In the genomic region with DNA sequence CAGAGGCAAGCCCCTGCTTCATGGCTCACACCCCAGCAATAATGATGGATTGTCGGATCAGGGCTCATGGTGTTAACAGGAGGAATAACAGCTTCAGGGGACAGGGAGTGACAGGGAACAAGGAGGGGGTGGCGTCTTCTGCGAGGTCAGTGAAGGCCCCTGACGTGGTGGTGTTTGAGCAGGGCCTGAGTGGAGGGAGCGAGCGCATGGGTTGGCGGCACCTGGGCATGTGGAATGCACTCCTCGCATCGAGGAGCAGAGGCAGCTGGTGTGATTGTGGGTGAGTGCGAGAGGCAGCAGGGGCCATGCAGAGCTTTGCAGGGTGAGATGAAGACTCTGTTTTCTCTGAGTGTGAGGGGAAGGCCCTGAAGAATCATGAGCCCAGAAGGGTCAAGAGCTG, we compare ENCODE assay signal across 30 cellular contexts. TPM values are rescaled to one million over a fixed set of nuclear protein-coding genes. Genes with fewer than 3 reads are reported as not detected.
A peak's percentile ranks its signal among the peaks of the same experiment; 100 is the strongest.
DNase-seq lines count a peak whose midpoint lies in the region; ATAC-seq and TF ChIP-seq lines count a peak whose summit lies in the region.
"Had no signal": no experiment of that assay in that cellular context is flagged by ENCODE, and none has a peak within 500 bp of the region (broad histone marks: within the 10 kb centered on the region; RNA-seq: fewer than 3 reads in every experiment).

No MANE protein-coding gene starts in this region.

- no peaks in the 10 kb centered on the region for H3K27me3 ChIP-seq in H9 (ENCODE audit: insufficient read depth, low read length)
- H3K27me3 ChIP-seq: body of pancreas had no signal

- no peak overlapping the region for H4K5ac ChIP-seq in H9 (ENCODE audit: insufficient read length, low read depth, low read length)

- no peak overlapping the region; the same call in 1 of the 2 replicates for H3K14ac ChIP-seq in H9 (ENCODE audit: insufficient read depth, low read length)

- no peak overlapping the region for H2AFZ ChIP-seq in H9 (ENCODE audit: low read length)
- H2AFZ ChIP-seq: parathyroid adenoma had no signal

- H3T11ph ChIP-seq in H9 (ENCODE audit: low read length), result no peak overlapping the region

- no peak overlapping the region for H4K91ac ChIP-seq in H9 (ENCODE audit: insufficient read length, low read depth, low read length)

- H3K36me3 Mint-ChIP-seq in activated T-cell treated with anti-CD3 and anti-CD28 coated beads, Interleukin-2, amount 50 U/mL, for 24 hours (ENCODE audit: low read depth), result peaks cover 67% of the 10 kb centered on the region
- H3K36me3 Mint-ChIP-seq in H9 (ENCODE audit: insufficient read depth in 1 of 3, low read depth in 3 of 3), result peaks cover 22 to 35% (median 29%) of the 10 kb centered on the region in 3 experiments
- H3K36me3 Mint-ChIP-seq in chondrocyte (ENCODE audit: low read depth), result peaks cover 26% of the 10 kb centered on the region
- peaks cover 67% of the 10 kb centered on the region for H3K36me3 Mint-ChIP-seq in nephron (ENCODE audit: low read depth)

- H3K4me1 ChIP-seq in H9 (ENCODE audit: insufficient read depth, low read length), result no peaks in the 10 kb centered on the region
- H3K4me1 ChIP-seq: body of pancreas, parathyroid adenoma had no signal

- no peak for ATAC-seq in HG02885 (IDR thresholded peaks at IDR 0.05; ENCODE audit: poor library complexity, unreplicated experiment)
- ATAC-seq: A549, body of pancreas, left lobe of liver had no signal

- no peak overlapping the region for H2BK15ac ChIP-seq in H9 (ENCODE audit: low read depth, low read length)

- H3K79me1 ChIP-seq in H9 (ENCODE audit: insufficient read depth, low read depth, low read length, poor library complexity, severe bottlenecking), result no peaks in the 10 kb centered on the region

- H3K4me3 Mint-ChIP-seq in activated T-cell treated with anti-CD3 and anti-CD28 coated beads, Interleukin-2, amount 50 U/mL, for 24 hours, result no peak overlapping the region
- H3K4me3 Mint-ChIP-seq in H9, result no peak overlapping the region
- no peak overlapping the region for H3K4me3 Mint-ChIP-seq in chondrocyte (ENCODE audit: unreplicated experiment)
- H3K4me3 Mint-ChIP-seq in nephron, result no peak overlapping the region

- no peak overlapping the region for H4K8ac ChIP-seq in H9 (replicated peaks; ENCODE audit: insufficient read length, low read depth, low read length)

- H3K27ac ChIP-seq in H9 (ENCODE audit: insufficient read length, low read depth, low read length), result no peak overlapping the region
- H3K27ac ChIP-seq: A549, body of pancreas, parathyroid adenoma had no signal

- no peak overlapping the region for H3K23ac ChIP-seq in H9 (ENCODE audit: insufficient read length, low read depth, low read length)

- H3K27ac Mint-ChIP-seq in activated T-cell treated with anti-CD3 and anti-CD28 coated beads, Interleukin-2, amount 50 U/mL, for 24 hours, result peak overlapping the region; percentile 51
- H3K27ac Mint-ChIP-seq in H9, result peak overlapping the region in 2 of 3 experiments; percentile 18 to 32; a peak in 3 of 7 replicates
- H3K27ac Mint-ChIP-seq in chondrocyte (ENCODE audit: unreplicated experiment), result peak overlapping the region; percentile 8
- H3K27ac Mint-ChIP-seq in nephron, result peak overlapping the region; percentile 31 to 70 (median 65)

- H3K9me3 Mint-ChIP-seq in activated T-cell treated with anti-CD3 and anti-CD28 coated beads, Interleukin-2, amount 50 U/mL, for 24 hours, result no peaks in the 10 kb centered on the region
- H3K9me3 Mint-ChIP-seq in H9 (peaks cover under 1 to 1% of the 10 kb centered on the region in 2 experiments; a peak in 3 of 5 replicates), chondrocyte (ENCODE audit: low read depth) (no peaks in the 10 kb centered on the region), nephron (no peaks in the 10 kb centered on the region)

- H3K9ac ChIP-seq in H9 (ENCODE audit: extremely low read depth, insufficient read length, low read length), result no peak overlapping the region
- H3K9ac ChIP-seq: parathyroid adenoma had no signal

- no peak for DNase-seq in activated T-cell treated with anti-CD3 and anti-CD28 coated beads, Interleukin-2, amount 50 U/mL, for 24 hours
- no peak for DNase-seq in activated T-cell treated with anti-CD3 and anti-CD28 coated beads, Interleukin-2, amount 50 U/mL, for 1 hour
- DNase-seq in H9 (no peak), chondrocyte (ENCODE audit: low spot score) (no peak), NCI-H748 treated with DMSO at 0.1 percent for 48 hours (lab: John Stamatoyannopoulos, UW) (no peak), SHP77 (lab: John Stamatoyannopoulos, UW) (no peak)
- DNase-seq: activated CD4-positive, CD25-positive, alpha-beta regulatory T cell treated with anti-CD3 and anti-CD28 coated beads, Interleukin-2, amount 50 U/mL, for 72 hours; AML-193; body of pancreas; H7; KBM-7; NCI-H1105 treated with DMSO at 0.1 percent for 48 hours; NCI-H2029 treated with DMSO at 0.1 percent for 48 hours; NCI-H2227 treated with DMSO at 0.1 percent for 48 hours; NCI-H69; right cardiac atrium; SHP77 treated with DMSO at 0.1 percent for 48 hours; stimulated activated CD4-positive, alpha-beta T cell treated with anti-CD3 and anti-CD28 coated beads, Interleukin-2, amount 100 ng/mL, for 24 hours; trophoblast cell had no signal

- no peaks in the 10 kb centered on the region for H3K4me1 Mint-ChIP-seq in activated T-cell treated with anti-CD3 and anti-CD28 coated beads, Interleukin-2, amount 50 U/mL, for 24 hours (ENCODE audit: low read depth)
- no peaks in the 10 kb centered on the region for H3K4me1 Mint-ChIP-seq in H9
- H3K4me1 Mint-ChIP-seq in chondrocyte (ENCODE audit: low read depth), result peaks cover 29% of the 10 kb centered on the region
- H3K4me1 Mint-ChIP-seq in nephron, result peaks cover 34% of the 10 kb centered on the region

- H2AK5ac ChIP-seq in H9 (ENCODE audit: insufficient read length, low read length), result no peak overlapping the region

- H2BK5ac ChIP-seq in H9 (ENCODE audit: insufficient read length, low read length), result no peak overlapping the region

- no peaks in the 10 kb centered on the region for H3K27me3 Mint-ChIP-seq in activated T-cell treated with anti-CD3 and anti-CD28 coated beads, Interleukin-2, amount 50 U/mL, for 24 hours
- H3K27me3 Mint-ChIP-seq in H9 (ENCODE audit: low read depth) (no peaks in the 10 kb centered on the region), chondrocyte (ENCODE audit: low read depth) (no peaks in the 10 kb centered on the region), nephron (ENCODE audit: low read depth) (no peaks in the 10 kb centered on the region)

- no peak overlapping the region for H2BK20ac ChIP-seq in H9 (ENCODE audit: low read depth, low read length, poor library complexity, severe bottlenecking)

- H2BK120ac ChIP-seq in H9 (ENCODE audit: low read depth, low read length, poor library complexity, severe bottlenecking), result no peak overlapping the region

- WGBS in H9 (ENCODE audit: extremely low coverage, insufficient read length, low lambda C conversion rate), result no CpG with 5 or more reads among the region's 10 CpGs

- H4K20me1 ChIP-seq in H9 (ENCODE audit: control insufficient read depth, insufficient read depth, insufficient read length), result no peaks in the 10 kb centered on the region

- no peak overlapping the region for H3K18ac ChIP-seq in H9 (ENCODE audit: insufficient read length, low read depth, low read length)

- H3K79me2 ChIP-seq in H9 (ENCODE audit: insufficient read depth, low read length), result no peaks in the 10 kb centered on the region
- H3K79me2 ChIP-seq: parathyroid adenoma had no signal

- no peak overlapping the region for H3K56ac ChIP-seq in H9 (ENCODE audit: insufficient read length, low read depth, low read length)

- H3K4me2 ChIP-seq in H9 (ENCODE audit: insufficient read depth, insufficient read length, low read length), result no peak overlapping the region
- H3K4me2 ChIP-seq: A549 had no signal

- no peak overlapping the region for H2BK12ac ChIP-seq in H9 (ENCODE audit: insufficient read length, low read depth, low read length)

- H3K9me3 ChIP-seq in H9 (ENCODE audit: control insufficient read depth, low read depth, low read length), result no peaks in the 10 kb centered on the region
- H3K9me3 ChIP-seq: A549, body of pancreas had no signal

- no peak overlapping the region for H3K4ac ChIP-seq in H9 (ENCODE audit: low read depth, low read length)

- TF ChIP-seq CTCF in H9 (conservative IDR thresholded peaks at IDR 0.05), result no peak
- TF ChIP-seq CTCF in chondrocyte (IDR thresholded peaks at IDR 0.05), result no peak
- no peak for TF ChIP-seq CTCF in nephron (IDR thresholded peaks at IDR 0.05; ENCODE audit: unreplicated experiment in 3 of 3)

- no peaks in the 10 kb centered on the region for H3K23me2 ChIP-seq in H9 (ENCODE audit: insufficient read length, low read depth, low read length, poor library complexity, severe bottlenecking)

RNA-seq across cellular contexts. Expression of gene CLUAP1, which starts 33.3 kb away (rescaled TPM):
- 10.6 and 13.4 TPM in 2 replicates for total RNA-seq in H9 (2021)
- total RNA-seq in chondrocyte, result 19.3 to 21.8 TPM (median 20.6 TPM) in 3 replicates

RNA-seq across cellular contexts. Expression of gene C16orf90, which starts 38.8 kb away (rescaled TPM):
- total RNA-seq in H9 (2021) (not detected in 2 replicates), chondrocyte (not detected in 3 replicates)
- total RNA-seq: activated CD8-positive, alpha-beta memory T cell treated with anti-CD3 and anti-CD28 coated beads for 36 hours; body of pancreas; cerebellum; glomerular endothelial cell; H7; HT-29; left lobe of liver; MCF 10A; right cardiac atrium; subcutaneous adipose tissue had no signal

RNA-seq across cellular contexts. Expression of gene NLRC3, which starts 43.1 kb away (rescaled TPM):
- total RNA-seq in H9 (2021), result 0.44 TPM in 2 replicates
- total RNA-seq in chondrocyte, result 0.05 to 0.24 TPM (median 0.12 TPM) in 3 replicates
- total RNA-seq: HT-29, MCF 10A had no signal

Comparison
In these comparisons a context has a peak if more than half of its experiments do, and no peak if none do; other contexts are left out.
1. H3K27ac Mint-ChIP-seq: peak in every context shown above with its lines; median percentile 65 in nephron; 51 in activated T-cell treated with anti-CD3 and anti-CD28 coated beads, Interleukin-2, amount 50 U/mL, for 24 hours; 25 in H9; 8 in chondrocyte.